In genomic region chr7:66883716-66884115, GRCh38 we compare ENCODE assay signal across 17 cellular contexts. TPM values are rescaled to one million over a fixed set of nuclear protein-coding genes. Genes with fewer than 3 reads are reported as not detected.
DNase-seq lines count a peak whose midpoint lies in the region; ATAC-seq, FAIRE-seq and TF ChIP-seq lines count a peak whose summit lies in the region.
"Had no signal": no experiment of that assay in that cellular context is flagged by ENCODE, and none has a peak within 500 bp of the region (broad histone marks: within the 10 kb centered on the region; RNA-seq: fewer than 3 reads in every experiment).

No MANE protein-coding gene starts in this region.

- H3K36me3 ChIP-seq in breast epithelium: no peaks in the 10 kb centered on the region
- H3K36me3 ChIP-seq in bronchial epithelial cell (ENCODE audit: control insufficient read depth, insufficient read depth, low read length): no peaks in the 10 kb centered on the region
- H3K36me3 ChIP-seq: thyroid gland had no signal

- H3K36me3 Mint-ChIP-seq in MCF 10A (ENCODE audit: insufficient read depth, unreplicated experiment): peaks cover 27% of the 10 kb centered on the region
- peaks cover 15% of the 10 kb centered on the region for H3K36me3 Mint-ChIP-seq in stimulated activated effector memory CD8-positive, alpha-beta T cell treated with anti-CD3 and anti-CD28 coated beads, Interleukin-12 subunit alpha, Interleukin-12 subunit beta, amount 100 ng/mL, for 72 hours

- intact Hi-C loops in MCF 10A (cut with micrococcal nuclease): no loop called here
- intact Hi-C loops in breast epithelium (cut with DNase I; ENCODE audit: low total_unique reads): no loop called here

- no peaks in the 10 kb centered on the region for H3K27me3 ChIP-seq in breast epithelium
- H3K27me3 ChIP-seq in bronchial epithelial cell (ENCODE audit: control insufficient read depth, insufficient read depth, low read length): no peaks in the 10 kb centered on the region
- H3K27me3 ChIP-seq: thyroid gland had no signal

- CTCF ChIA-PET in MCF 10A (lab: Yijun Ruan, JAX): interaction anchor here (0.6 kb wide), 1 partner anchor 13 kb away, joined by 3 read pairs; no protein-coding TSS in a partner anchor

- DNase-seq in MCF 10A (ENCODE audit: unreplicated experiment) (peak; percentile 8), breast epithelium (ENCODE audit: low spot score in 2 of 2) (no peak), M059J (ENCODE audit: low read depth) (peak; percentile 53), bronchial epithelial cell (ENCODE audit: low read depth) (peak; percentile 79), NCI-H2171 (lab: John Stamatoyannopoulos, UW) (no peak), HuH-7.5 (ENCODE audit: low spot score) (no peak)
- DNase-seq in stimulated activated effector memory CD8-positive, alpha-beta T cell treated with anti-CD3 and anti-CD28 coated beads, Interleukin-12 subunit alpha, Interleukin-12 subunit beta, amount 100 ng/mL, for 72 hours (ENCODE audit: low spot score in 2 of 2): no peak
- DNase-seq: DMS 273 treated with DMSO at 0.1 percent for 48 hours; effector CD4-positive, alpha-beta T cell; MV-4-11; NCI-H2029; NCI-H524; thyroid gland had no signal

- H3K4me3 ChIP-seq in breast epithelium (no peak overlapping the region), bronchial epithelial cell (ENCODE audit: low read depth, low read length) (no peak overlapping the region)
- H3K4me3 ChIP-seq: thyroid gland had no signal

- peak; percentile 91 for ATAC-seq in stimulated activated effector memory CD8-positive, alpha-beta T cell treated with anti-CD3 and anti-CD28 coated beads, Interleukin-12 subunit alpha, Interleukin-12 subunit beta, amount 100 ng/mL, for 72 hours
- no peak for ATAC-seq in HG03432 (IDR thresholded peaks at IDR 0.05; ENCODE audit: unreplicated experiment)
- ATAC-seq: HepG2 had no signal

- POLR2A ChIA-PET in MCF 10A (lab: Yijun Ruan, JAX): no interaction called here

- BruUV-seq in MCF 10A (replicated peaks; lab: Mats Ljungman, UMichigan): no TSS peak

- H3K4me1 ChIP-seq in breast epithelium: no peaks in the 10 kb centered on the region
- H3K4me1 ChIP-seq: thyroid gland had no signal

- no peaks in the 10 kb centered on the region for H3K9me3 Mint-ChIP-seq in MCF 10A (ENCODE audit: unreplicated experiment)
- H3K9me3 Mint-ChIP-seq in stimulated activated effector memory CD8-positive, alpha-beta T cell treated with anti-CD3 and anti-CD28 coated beads, Interleukin-12 subunit alpha, Interleukin-12 subunit beta, amount 100 ng/mL, for 72 hours: no peaks in the 10 kb centered on the region

- TF ChIP-seq POLR2A in breast epithelium (IDR thresholded peaks at IDR 0.05): no peak

- TF ChIP-seq CTCF in MCF 10A (IDR thresholded peaks at IDR 0.05; ENCODE audit: unreplicated experiment) (no peak), breast epithelium (IDR thresholded peaks at IDR 0.05) (no peak), bronchial epithelial cell (IDR thresholded peaks at IDR 0.05; ENCODE audit: insufficient read depth, low read length, severe bottlenecking) (no peak)

- FAIRE-seq in bronchial epithelial cell (lab: Jason Lieb, UNC): no peak
- FAIRE-seq: GM18507, HepG2 had no signal

- H3K27me3 Mint-ChIP-seq in MCF 10A (ENCODE audit: insufficient read depth, unreplicated experiment): no peaks in the 10 kb centered on the region
- H3K27me3 Mint-ChIP-seq: activated naive CD8-positive, alpha-beta T cell had no signal

- H3K9me3 ChIP-seq in breast epithelium: no peaks in the 10 kb centered on the region
- H3K9me3 ChIP-seq: thyroid gland had no signal

- no peak overlapping the region for H3K4me3 Mint-ChIP-seq in MCF 10A (ENCODE audit: unreplicated experiment)
- H3K4me3 Mint-ChIP-seq in stimulated activated effector memory CD8-positive, alpha-beta T cell treated with anti-CD3 and anti-CD28 coated beads, Interleukin-12 subunit alpha, Interleukin-12 subunit beta, amount 100 ng/mL, for 72 hours: no peak overlapping the region
- H3K4me3 Mint-ChIP-seq: activated naive CD8-positive, alpha-beta T cell had no signal

- H3K4me1 Mint-ChIP-seq in MCF 10A (ENCODE audit: insufficient read depth, unreplicated experiment): peaks cover 4% of the 10 kb centered on the region
- H3K4me1 Mint-ChIP-seq in stimulated activated effector memory CD8-positive, alpha-beta T cell treated with anti-CD3 and anti-CD28 coated beads, Interleukin-12 subunit alpha, Interleukin-12 subunit beta, amount 100 ng/mL, for 72 hours: peaks cover 34% of the 10 kb centered on the region

- no peak overlapping the region for H3K27ac ChIP-seq in breast epithelium
- H3K27ac ChIP-seq: thyroid gland had no signal

- H3K27ac Mint-ChIP-seq in MCF 10A (ENCODE audit: low read depth, unreplicated experiment): no peak overlapping the region
- no peak overlapping the region for H3K27ac Mint-ChIP-seq in stimulated activated effector memory CD8-positive, alpha-beta T cell treated with anti-CD3 and anti-CD28 coated beads, Interleukin-12 subunit alpha, Interleukin-12 subunit beta, amount 100 ng/mL, for 72 hours
- H3K27ac Mint-ChIP-seq: activated naive CD8-positive, alpha-beta T cell had no signal

RNA-seq across cellular contexts. Expression of gene TMEM248, which starts 37.3 kb away (rescaled TPM):
- total RNA-seq in MCF 10A (2022) (75.7 and 80.0 TPM in 2 replicates), breast epithelium (100 to 1,000 TPM; 119 to 148 (median 120) TPM), bronchial epithelial cell (45.3 and 51.3 TPM in 2 replicates)
- total RNA-seq in M059J (2014; rRNA removed; shearing (Covaris generic)): 158 and 193 TPM in 2 replicates

Comparison
In these comparisons a context has a peak if more than half of its experiments do, and no peak if none do; other contexts are left out.
1. DNase-seq: peak in MCF 10A (single experiment), M059J (single experiment) and bronchial epithelial cell (single experiment); none in breast epithelium (0 of 2), stimulated activated effector memory CD8-positive, alpha-beta T cell treated with anti-CD3 and anti-CD28 coated beads, Interleukin-12 subunit alpha, Interleukin-12 subunit beta, amount 100 ng/mL, for 72 hours (0 of 2), NCI-H2171 (single experiment) and HuH-7.5 (single experiment).